Comparison of ENCODE assay signal across 10 cellular contexts in the genomic region with DNA sequence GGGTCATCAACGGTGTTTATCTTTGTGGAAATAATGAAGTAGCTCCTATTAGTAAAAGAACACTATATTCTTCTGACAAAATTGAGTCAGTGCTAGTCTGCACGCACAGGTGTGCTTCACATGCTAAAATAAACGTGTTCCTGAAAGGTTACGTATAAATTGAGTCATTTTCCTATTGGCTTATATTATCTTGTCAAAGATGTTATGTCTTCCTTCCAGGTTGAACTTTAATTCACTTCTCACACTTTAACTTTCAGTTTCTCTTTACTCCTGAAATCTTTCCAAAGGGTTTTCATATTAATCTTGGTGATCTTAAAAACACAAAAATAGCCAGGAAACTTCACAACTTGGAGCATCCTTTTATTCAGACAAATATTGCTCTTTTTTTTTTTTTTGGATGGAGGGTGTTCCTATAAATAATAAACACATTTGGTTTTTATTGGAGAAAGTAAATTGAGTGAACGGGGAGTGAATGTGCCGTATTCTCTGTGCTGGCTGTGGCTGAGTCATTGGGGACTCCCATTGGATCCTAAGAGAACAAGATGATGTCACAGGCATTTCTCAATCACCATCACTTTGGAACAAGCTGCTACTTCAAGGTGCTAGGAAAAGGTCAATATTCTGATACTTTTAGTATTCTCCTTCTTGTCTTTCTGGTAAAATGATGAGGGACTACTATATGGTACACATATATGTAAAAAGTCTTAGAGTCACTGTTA.
DNase-seq lines count a peak whose midpoint lies in the region; ATAC-seq, FAIRE-seq and TF ChIP-seq lines count a peak whose summit lies in the region.
"Had no signal": no experiment of that assay in that cellular context is flagged by ENCODE, and none has a peak within 500 bp of the region (broad histone marks: within the 10 kb centered on the region; RNA-seq: fewer than 3 reads in every experiment).

No MANE protein-coding gene starts in this region.

- H2AFZ ChIP-seq in HepG2 (ENCODE audit: low read length): no peak overlapping the region

- no peaks in the 10 kb centered on the region for H4K20me1 ChIP-seq in HepG2 (ENCODE audit: insufficient read depth, low read length)

- no peaks in the 10 kb centered on the region for H3K27me3 Mint-ChIP-seq in chondrocyte (ENCODE audit: low read depth)
- H3K27me3 Mint-ChIP-seq: B cell had no signal

- TF ChIP-seq POLR2A in HepG2 (IDR thresholded peaks at IDR 0.05; ENCODE audit: insufficient read depth in 1 of 2, low read depth in 2 of 2, low read length in 2 of 2): no peak
- no peak for TF ChIP-seq POLR2A in vagina (IDR thresholded peaks at IDR 0.05)
- no peak for TF ChIP-seq POLR2A in GM18505 (IDR thresholded peaks at IDR 0.05; ENCODE audit: borderline replicate concordance, extremely low read depth, insufficient read depth, insufficient read length)

- ATAC-seq in HepG2 (no peak; the same call in 2 of the 3 replicates), GM19452 (IDR thresholded peaks at IDR 0.05; ENCODE audit: unreplicated experiment) (no peak), GM18505 (IDR thresholded peaks at IDR 0.05; ENCODE audit: unreplicated experiment) (no peak)

- TF ChIP-seq CTCF in chondrocyte (IDR thresholded peaks at IDR 0.05) (no peak), HepG2 (CRISPR knock-in tag; IDR thresholded peaks at IDR 0.05) (no peak), vagina (IDR thresholded peaks at IDR 0.05) (no peak)

- WGBS in HepG2 (ENCODE audit: low lambda C conversion rate): 33% methylated on average over 6 of the region's 6 CpGs

- POLR2A ChIA-PET in HepG2 (lab: Yijun Ruan, JAX): no interaction called here

- H3K4me3 ChIP-seq in HepG2 (replicated peaks in 1 of 3; ENCODE audit: insufficient read depth in 1 of 3, low read depth in 2 of 3, low read length in 3 of 3) (peak overlapping the region in 2 of 3 experiments; percentile 3 to 22; a peak in 3 of 6 replicates), vagina (peak overlapping the region; percentile 8 to 20)

- H3K4me1 ChIP-seq in HepG2 (ENCODE audit: insufficient read depth, low read length): peaks cover 25% of the 10 kb centered on the region; the same call in 1 of the 2 replicates
- no peaks in the 10 kb centered on the region for H3K4me1 ChIP-seq in vagina

- no peaks in the 10 kb centered on the region for H3K79me2 ChIP-seq in HepG2 (ENCODE audit: insufficient read depth, low read length)

- H3K27me3 ChIP-seq in HepG2 (ENCODE audit: control insufficient read depth in 1 of 2, insufficient read depth in 2 of 2, low read length in 2 of 2) (peaks cover 0 to 12% of the 10 kb centered on the region in 2 experiments; a peak in 3 of 5 replicates), vagina (no peaks in the 10 kb centered on the region)

- H3K36me3 ChIP-seq in HepG2 (replicated peaks in 1 of 2; ENCODE audit: control insufficient read depth in 1 of 2, insufficient read depth in 2 of 2, low read length in 2 of 2) (no peaks in the 10 kb centered on the region), vagina (no peaks in the 10 kb centered on the region)

- peaks cover 4% of the 10 kb centered on the region for H3K36me3 Mint-ChIP-seq in chondrocyte (ENCODE audit: low read depth)

- DNase-seq in NOMO-1 treated with DMSO at 0.1 percent for 48 hours (lab: John Stamatoyannopoulos, UW; ENCODE audit: unreplicated experiment) (peak; percentile 2), NOMO-1 treated with dmso at 0.1 percent for 144 hours (lab: John Stamatoyannopoulos, UW; ENCODE audit: unreplicated experiment) (no peak), chondrocyte (ENCODE audit: low spot score) (no peak), HepG2 (ENCODE audit: low spot score) (peak; percentile 24), vagina (ENCODE audit: extremely low spot score in 2 of 2) (no peak)
- no peak for DNase-seq in activated CD4-positive, alpha-beta T cell treated with anti-CD3 and anti-CD28 coated beads for 4 hours
- DNase-seq: stimulated activated CD4-positive, alpha-beta T cell treated with anti-CD3 and anti-CD28 coated beads, Interleukin-2, amount 100 ng/mL, for 48 hours had no signal

- H3K4me3 Mint-ChIP-seq in chondrocyte (ENCODE audit: unreplicated experiment): peak overlapping the region; percentile 60
- H3K4me3 Mint-ChIP-seq: B cell had no signal

- peak overlapping the region; percentile 46 for H3K4me2 ChIP-seq in HepG2 (ENCODE audit: low read depth, low read length)

- H3K9me3 ChIP-seq in HepG2 (ENCODE audit: low read length): peaks cover 7% of the 10 kb centered on the region
- no peaks in the 10 kb centered on the region for H3K9me3 ChIP-seq in vagina

- TF ChIP-seq EP300 in HepG2 (IDR thresholded peaks at IDR 0.05; ENCODE audit: low read depth in 2 of 2, low read length in 2 of 2): no peak
- no peak for TF ChIP-seq EP300 in HepG2 (CRISPR knock-in tag; IDR thresholded peaks at IDR 0.05; ENCODE audit: borderline replicate concordance)

- intact Hi-C loops in HepG2 (cut with micrococcal nuclease; ENCODE audit: unreplicated experiment): no loop called here
- intact Hi-C loops in vagina (cut with DNase I): no loop called here

- CTCF ChIA-PET in HepG2 (lab: Yijun Ruan, JAX; ENCODE audit: low intra/inter-chr PET ratio, low total read pairs): no interaction called here

- no peak for TF ChIP-seq RAD21 in HepG2 (CRISPR knock-in tag; IDR thresholded peaks at IDR 0.05)

- in situ Hi-C loops in HepG2 (cut with HindIII; ENCODE audit: extremely low pct_ligation_motif_present, low pct_unique_long_range_greater_than_20kb): no loop called here

- no peak overlapping the region for H3K27ac ChIP-seq in HepG2 (ENCODE audit: extremely low read length, insufficient read depth, low read length)
- H3K27ac ChIP-seq in vagina: peak overlapping the region; percentile 3

- no peak overlapping the region for H3K9ac ChIP-seq in HepG2 (ENCODE audit: insufficient read depth, low read depth, low read length)

- H3K4me1 Mint-ChIP-seq in chondrocyte (ENCODE audit: low read depth): peaks cover 44% of the 10 kb centered on the region
- H3K4me1 Mint-ChIP-seq: B cell had no signal

- peak overlapping the region; percentile 68 for H3K27ac Mint-ChIP-seq in chondrocyte (ENCODE audit: unreplicated experiment)
- H3K27ac Mint-ChIP-seq: B cell had no signal

- H3K9me3 Mint-ChIP-seq in chondrocyte (ENCODE audit: low read depth): peaks cover 14% of the 10 kb centered on the region

- BruUV-seq in HepG2 (replicated peaks; lab: Mats Ljungman, UMichigan): no TSS peak

- FAIRE-seq in HepG2 (lab: Jason Lieb, UNC): no peak

TF ChIP-seq in HepG2, 621 proteins besides CTCF, POLR2A, EP300 and RAD21:
- TF ChIP-seq HINFP (CRISPR knock-in tag; IDR thresholded peaks at IDR 0.05; ENCODE audit: low read depth) (no peak), CEBPB (IDR thresholded peaks at IDR 0.05; ENCODE audit: borderline replicate concordance, low read depth, low read length) (peak; percentile 73; the same call in 1 of the 2 replicates), CREB1 (IDR thresholded peaks at IDR 0.05) (peak; percentile 29; the same call in 1 of the 2 replicates), CREB1 (CRISPR knock-in tag; IDR thresholded peaks at IDR 0.05) (no peak), CBX2 (IDR thresholded peaks at IDR 0.05; ENCODE audit: low read depth, low read length) (0 out of 2 replicates have a peak, but pooled peaks have one; percentile 39), CBX2 (CRISPR knock-in tag; IDR thresholded peaks at IDR 0.05; ENCODE audit: low read depth) (no peak), FOSL2 (CRISPR knock-in tag; IDR thresholded peaks at IDR 0.05) (peak; percentile 73)

Comparison
In these comparisons a context has a peak if more than half of its experiments do, and no peak if none do; other contexts are left out.
1. DNase-seq: peak in NOMO-1 treated with DMSO at 0.1 percent for 48 hours (single experiment) and HepG2 (single experiment); none in NOMO-1 treated with dmso at 0.1 percent for 144 hours (single experiment), chondrocyte (single experiment), vagina (0 of 2) and activated CD4-positive, alpha-beta T cell treated with anti-CD3 and anti-CD28 coated beads for 4 hours (0 of 2).